ENCODE assay signal across 25 cellular contexts in the genomic region with DNA sequence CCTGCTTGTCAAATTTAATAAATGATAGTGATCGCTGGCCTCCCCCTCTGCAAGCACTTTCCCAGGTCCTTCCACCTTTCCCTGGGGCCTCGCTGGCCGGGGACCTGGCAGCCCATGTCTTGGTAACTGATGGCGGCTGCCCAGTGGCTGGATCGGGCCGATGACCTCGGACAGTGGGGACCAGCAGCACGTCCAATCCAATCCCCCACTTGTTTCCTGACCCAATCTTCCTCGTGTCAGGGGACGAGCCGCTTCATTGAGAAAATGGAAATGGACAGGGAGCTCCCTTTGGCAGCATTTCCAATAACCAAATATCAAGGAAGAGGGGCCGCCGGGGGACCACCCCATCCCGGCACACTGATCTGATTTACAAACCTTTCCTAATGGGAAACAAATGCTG. TPM values are rescaled to one million over a fixed set of nuclear protein-coding genes. Genes with fewer than 3 reads are reported as not detected.
DNase-seq lines count a peak whose midpoint lies in the region; ATAC-seq and TF ChIP-seq lines count a peak whose summit lies in the region.
"Had no signal": no experiment of that assay in that cellular context is flagged by ENCODE, and none has a peak within 500 bp of the region (broad histone marks: within the 10 kb centered on the region; RNA-seq: fewer than 3 reads in every experiment).

No MANE protein-coding gene starts in this region.

- H3K4me1 ChIP-seq in gastroesophageal sphincter (peaks cover 0 to 46% (median 0%) of the 10 kb centered on the region in 3 donors), gastrocnemius medialis (peaks cover 62% of the 10 kb centered on the region in 2 donors), vagina (peaks cover 6% of the 10 kb centered on the region), foreskin keratinocyte (no peaks in the 10 kb centered on the region)
- H3K4me1 ChIP-seq: adrenal gland, breast epithelium, colonic mucosa had no signal

- DNase-seq in mesenteric fat pad (ENCODE audit: low spot score) (peak; percentile 83), gastrocnemius medialis (no peak), vagina (ENCODE audit: extremely low spot score in 2 of 2) (no peak), C1 segment of cervical spinal cord (lab: John Stamatoyannopoulos, UW) (no peak), foreskin keratinocyte (no peak)
- DNase-seq: activated CD4-positive, alpha-beta T cell treated with anti-CD3 and anti-CD28 coated beads for 1 hour; activated CD8-positive, alpha-beta T cell treated with anti-CD3 and anti-CD28 coated beads for 36 hours; activated gamma-delta T cell treated with Interleukin-2 at 50 U/mL for 16 hours; adrenal gland; CD8-positive, alpha-beta T cell; colonic mucosa; kidney glomerular epithelial cell; naive thymus-derived CD8-positive, alpha-beta T cell; NCI-H1092 treated with DMSO at 0.1 percent for 48 hours; NCI-H2029 treated with DMSO at 0.1 percent for 48 hours; NCI-H2227 treated with DMSO at 0.1 percent for 48 hours; RPMI8226; SK-N-SH; T-helper 17 cell had no signal

- WGBS in gastroesophageal sphincter (ENCODE audit: low coverage in 1 of 2), 2 donors = 51 to 59% methylated on average over 6 to 11 of the region's 14 CpGs

- intact Hi-C loops in gastrocnemius medialis (cut with DNase I; ENCODE audit: low total_unique reads) = loop anchor here (2.0 kb wide), 1 partner anchor 14 kb away; no protein-coding TSS in a partner anchor
- intact Hi-C loops in vagina (cut with DNase I) = no loop called here

- TF ChIP-seq EP300 in gastroesophageal sphincter (IDR thresholded peaks at IDR 0.05) = no peak

- no peak for ATAC-seq in gastroesophageal sphincter
- no peak for ATAC-seq in gastrocnemius medialis
- no peak for ATAC-seq in foreskin keratinocyte
- no peak for ATAC-seq in HG03196 (IDR thresholded peaks at IDR 0.05; ENCODE audit: unreplicated experiment)
- ATAC-seq: activated CD8-positive, alpha-beta T cell treated with anti-CD3 and anti-CD28 coated beads for 36 hours; CD8-positive, alpha-beta T cell; HCT116; naive thymus-derived CD8-positive, alpha-beta T cell; T-helper 17 cell had no signal

- peak overlapping the region in 3 of 4 donors; percentile 51 to 76 (median 70) for H3K27ac ChIP-seq in gastroesophageal sphincter
- H3K27ac ChIP-seq in gastrocnemius medialis = peak overlapping the region; percentile 77 to 87 (median 83)
- peak overlapping the region; percentile 69 for H3K27ac ChIP-seq in vagina
- H3K27ac ChIP-seq in foreskin keratinocyte = no peak overlapping the region
- H3K27ac ChIP-seq: colonic mucosa, ovary had no signal

- H3K4me3 ChIP-seq in gastroesophageal sphincter (no peak overlapping the region), gastrocnemius medialis (peak overlapping the region; percentile 34 to 45 (median 37)), vagina (no peak overlapping the region)
- H3K4me3 ChIP-seq: adrenal gland, colonic mucosa, ovary had no signal

- H3K9me3 ChIP-seq in gastroesophageal sphincter (no peaks in the 10 kb centered on the region), gastrocnemius medialis (no peaks in the 10 kb centered on the region), vagina (no peaks in the 10 kb centered on the region)
- H3K9me3 ChIP-seq: adrenal gland, breast epithelium, colonic mucosa, ovary, SK-N-SH had no signal

- in situ Hi-C loops in gastrocnemius medialis (cut with MboI; ENCODE audit: low sequenced_read_pairs in 4 of 4) = no loop called here

- H3K36me3 ChIP-seq in gastroesophageal sphincter (no peaks in the 10 kb centered on the region), gastrocnemius medialis (no peaks in the 10 kb centered on the region), vagina (no peaks in the 10 kb centered on the region)
- H3K36me3 ChIP-seq: adrenal gland, breast epithelium, colonic mucosa, ovary had no signal

- TF ChIP-seq CTCF in gastroesophageal sphincter (IDR thresholded peaks at IDR 0.05) (no peak), gastrocnemius medialis (IDR thresholded peaks at IDR 0.05 in 4 of 5, conservative IDR thresholded peaks at IDR 0.05 in 1 of 5) (no peak), vagina (IDR thresholded peaks at IDR 0.05) (no peak), foreskin keratinocyte (conservative IDR thresholded peaks at IDR 0.05) (no peak)

- H3K27me3 ChIP-seq in gastroesophageal sphincter = peaks cover 64% of the 10 kb centered on the region
- peaks cover 3 to 16% (median 11%) of the 10 kb centered on the region in 3 donors for H3K27me3 ChIP-seq in gastrocnemius medialis
- no peaks in the 10 kb centered on the region for H3K27me3 ChIP-seq in vagina
- no peaks in the 10 kb centered on the region for H3K27me3 ChIP-seq in foreskin keratinocyte
- H3K27me3 ChIP-seq: colonic mucosa, ovary had no signal

- no peak for TF ChIP-seq POLR2A in gastroesophageal sphincter (IDR thresholded peaks at IDR 0.05)
- TF ChIP-seq POLR2A in gastrocnemius medialis (IDR thresholded peaks at IDR 0.05) = no peak
- no peak for TF ChIP-seq POLR2A in vagina (IDR thresholded peaks at IDR 0.05)

RNA-seq across cellular contexts. Expression of a gene that starts 17.2 kb away (rescaled TPM):
- total RNA-seq in gastroesophageal sphincter (1 to 10 TPM; 2.5 to 4.9 (median 4.6) TPM), mesenteric fat pad (28.6 TPM), gastrocnemius medialis (10 to 100 TPM in 1 of 4 donors, 1 to 10 TPM in 3; 5.5 to 10.4 (median 8.2) TPM), vagina (10.6 TPM), foreskin keratinocyte (0.03 and 0.04 TPM in 2 replicates)
- polyA plus RNA-seq in foreskin keratinocyte = 0.02 TPM in 1 of 2 replicates, not detected in the other
- total RNA-seq: activated CD8-positive, alpha-beta T cell treated with anti-CD3 and anti-CD28 coated beads for 36 hours; CD8-positive, alpha-beta T cell; naive thymus-derived CD8-positive, alpha-beta T cell; T-helper 17 cell had no signal
- polyA plus RNA-seq: IgD-negative memory B cell; naive thymus-derived CD8-positive, alpha-beta T cell; SK-N-SH had no signal

Comparison
In these comparisons a context has a peak if more than half of its experiments do, and no peak if none do; other contexts are left out.
1. H3K4me3 ChIP-seq: peak in gastrocnemius medialis (4 of 4); none in gastroesophageal sphincter (0 of 2) and vagina (0 of 2).